ENCODE assay signal across 7 cellular contexts in genomic region chr17:7479139-7479388, GRCh38. TPM values are rescaled to one million over a fixed set of nuclear protein-coding genes. Genes with fewer than 3 reads are reported as not detected.
DNase-seq lines count a peak whose midpoint lies in the region; ATAC-seq lines count a peak whose summit lies in the region.

No MANE protein-coding gene starts in this region.

- no peaks in the 10 kb centered on the region for H3K27me3 Mint-ChIP-seq in activated naive CD8-positive, alpha-beta T cell
- no peaks in the 10 kb centered on the region for H3K27me3 Mint-ChIP-seq in stimulated activated naive CD8-positive, alpha-beta T cell treated with anti-CD3 and anti-CD28 coated beads, Interleukin-15, amount 100 ng/mL, for 72 hours

- under 1% methylated on average over 27 of the region's 27 CpGs for WGBS in HUES64

- H3K9ac ChIP-seq in HUES64 (ENCODE audit: low read depth, low read length): peak overlapping the region; percentile 76
- H3K9ac ChIP-seq in iPS-20b (ENCODE audit: low read depth, low read length): peak overlapping the region; percentile 75; the same call in 1 of the 2 replicates

- peak overlapping the region; percentile 95 for H3K27ac Mint-ChIP-seq in activated naive CD8-positive, alpha-beta T cell
- H3K27ac Mint-ChIP-seq in stimulated activated naive CD8-positive, alpha-beta T cell treated with anti-CD3 and anti-CD28 coated beads, Interleukin-15, amount 100 ng/mL, for 72 hours: peak overlapping the region; percentile 78 to 90

- peaks cover 33% of the 10 kb centered on the region for H3K4me1 ChIP-seq in HUES64 (ENCODE audit: insufficient read depth, low read length)
- H3K4me1 ChIP-seq in iPS-20b (ENCODE audit: insufficient read depth, low read length): peaks cover 25% of the 10 kb centered on the region

- ATAC-seq in stimulated activated naive CD8-positive, alpha-beta T cell treated with anti-CD3 and anti-CD28 coated beads, Interleukin-15, amount 100 ng/mL, for 72 hours: no peak
- ATAC-seq in HG02870 (IDR thresholded peaks at IDR 0.05; ENCODE audit: unreplicated experiment): no peak

- DNase-seq in stimulated activated naive CD8-positive, alpha-beta T cell treated with anti-CD3 and anti-CD28 coated beads, Interleukin-15, amount 100 ng/mL, for 72 hours: no peak
- DNase-seq in head of caudate nucleus (no peak), NCI-H187 (lab: John Stamatoyannopoulos, UW) (no peak)

- H3K4me3 Mint-ChIP-seq in activated naive CD8-positive, alpha-beta T cell: peak overlapping the region; percentile 99
- peak overlapping the region; percentile 89 to 99 for H3K4me3 Mint-ChIP-seq in stimulated activated naive CD8-positive, alpha-beta T cell treated with anti-CD3 and anti-CD28 coated beads, Interleukin-15, amount 100 ng/mL, for 72 hours

- peak overlapping the region; percentile 66 for H3K27ac ChIP-seq in HUES64 (ENCODE audit: low read depth, low read length)
- H3K27ac ChIP-seq in iPS-20b (ENCODE audit: low read length): no peak overlapping the region

- intact Hi-C loops in head of caudate nucleus (cut with DNase I): loop anchor here (5.0 kb wide), 2 partner anchors 42 to 127 kb away; partner anchors contain the start of genes FGF11, KCTD11 and TMEM102

- H3K9me3 Mint-ChIP-seq in activated naive CD8-positive, alpha-beta T cell (ENCODE audit: low read depth): no peaks in the 10 kb centered on the region
- H3K9me3 Mint-ChIP-seq in stimulated activated naive CD8-positive, alpha-beta T cell treated with anti-CD3 and anti-CD28 coated beads, Interleukin-15, amount 100 ng/mL, for 72 hours: no peaks in the 10 kb centered on the region

- H3K4me3 ChIP-seq in HUES64 (ENCODE audit: low read length): peak overlapping the region; percentile 60
- peak overlapping the region; percentile 55 for H3K4me3 ChIP-seq in iPS-20b (ENCODE audit: low read length)

- H3K36me3 ChIP-seq in HUES64 (ENCODE audit: insufficient read depth, low read length) (no peaks in the 10 kb centered on the region), iPS-20b (ENCODE audit: insufficient read depth, low read depth, low read length) (no peaks in the 10 kb centered on the region)

- peaks cover 2% of the 10 kb centered on the region for H3K36me3 Mint-ChIP-seq in activated naive CD8-positive, alpha-beta T cell

- H3K27me3 ChIP-seq in HUES64 (ENCODE audit: insufficient read depth, low read length) (no peaks in the 10 kb centered on the region), iPS-20b (ENCODE audit: insufficient read depth, low read length) (no peaks in the 10 kb centered on the region)

- H3K9me3 ChIP-seq in HUES64 (ENCODE audit: insufficient read depth, low read depth, low read length) (no peaks in the 10 kb centered on the region), iPS-20b (ENCODE audit: insufficient read depth, low read depth, low read length) (no peaks in the 10 kb centered on the region)

- peaks cover 67% of the 10 kb centered on the region for H3K4me1 Mint-ChIP-seq in activated naive CD8-positive, alpha-beta T cell (ENCODE audit: low read depth)
- peaks cover 73% of the 10 kb centered on the region for H3K4me1 Mint-ChIP-seq in stimulated activated naive CD8-positive, alpha-beta T cell treated with anti-CD3 and anti-CD28 coated beads, Interleukin-15, amount 100 ng/mL, for 72 hours

RNA-seq across cellular contexts. Expression of gene ZBTB4, which starts 0.4 kb away (rescaled TPM):
- 7.1 TPM for polyA plus RNA-seq in HUES64 (2013, experiment 1 of 2)
- 8.7 TPM for polyA plus RNA-seq in HUES64 (2013, experiment 2 of 2)

RNA-seq across cellular contexts. Expression of gene SLC35G6, which starts 2.2 kb away (rescaled TPM):
- not detected for polyA plus RNA-seq in HUES64 (2013, experiment 1 of 2)
- not detected for polyA plus RNA-seq in HUES64 (2013, experiment 2 of 2)

RNA-seq across cellular contexts. Expression of gene POLR2A, which starts 5.1 kb away (rescaled TPM):
- polyA plus RNA-seq in HUES64 (2013, experiment 1 of 2): 68.7 TPM
- polyA plus RNA-seq in HUES64 (2013, experiment 2 of 2): 73.1 TPM

RNA-seq across cellular contexts. Expression of gene CHRNB1, which starts 34.2 kb away (rescaled TPM):
- polyA plus RNA-seq in HUES64 (2013, experiment 1 of 2): 6.6 TPM
- polyA plus RNA-seq in HUES64 (2013, experiment 2 of 2): 9.4 TPM

RNA-seq across cellular contexts. Expression of gene FGF11, which starts 39.8 kb away (rescaled TPM):
- 8.2 TPM for polyA plus RNA-seq in HUES64 (2013, experiment 1 of 2)
- polyA plus RNA-seq in HUES64 (2013, experiment 2 of 2): 11.3 TPM
